In genomic region chr11:128695539-128696221, GRCh38 we compare ENCODE assay signal across 8 cellular contexts. TPM values are rescaled to one million over a fixed set of nuclear protein-coding genes. Genes with fewer than 3 reads are reported as not detected.
DNase-seq lines count a peak whose midpoint lies in the region; ATAC-seq, FAIRE-seq and TF ChIP-seq lines count a peak whose summit lies in the region.

No MANE protein-coding gene starts in this region.

- H3K27ac ChIP-seq in A549 (no peak overlapping the region), KOPT-K1 (ENCODE audit: low read depth, low read length, poor library complexity, severe bottlenecking) (peak overlapping the region; percentile 78), testis (peak overlapping the region; percentile 50 to 70)

- H3K4me3 ChIP-seq in A549 (no peak overlapping the region), testis (peak overlapping the region; percentile 54 to 65)

- WGBS in A549 (ENCODE audit: missing lambda C conversion rate) = 56% methylated on average over 6 of the region's 6 CpGs
- WGBS in testis, 2 donors = 45 to 65% methylated on average over 6 of the region's 6 CpGs

- DNase-seq in A549 (ENCODE audit: low read depth in 1 of 2, low spot score in 1 of 2) (no peak), GM19238 (ENCODE audit: insufficient read length, low spot score) (peak; percentile 23), amniotic epithelial cell (ENCODE audit: low read depth) (peak; percentile 47), left kidney (ENCODE audit: low read depth, low spot score) (peak; percentile 9), testis (peak; percentile 56), SK-N-DZ (ENCODE audit: low spot score) (no peak)

- no peak for FAIRE-seq in A549 (lab: Jason Lieb, UNC)

- POLR2A ChIA-PET in A549 (lab: Yijun Ruan, JAX) = no interaction called here

- H3K4me1 ChIP-seq in A549 (peaks cover 2% of the 10 kb centered on the region; the same call in 1 of the 3 replicates), testis (peaks cover 21% of the 10 kb centered on the region)

- TF ChIP-seq POLR2A in A549 (IDR thresholded peaks at IDR 0.05; ENCODE audit: low read length) = no peak
- no peak for TF ChIP-seq POLR2A in testis (IDR thresholded peaks at IDR 0.05)

- no peak for TF ChIP-seq CTCF in A549 (IDR thresholded peaks at IDR 0.05)
- no peak for TF ChIP-seq CTCF in testis (IDR thresholded peaks at IDR 0.05)

- H3K36me3 ChIP-seq in KOPT-K1 (ENCODE audit: insufficient read depth, low read length) (peaks cover 6% of the 10 kb centered on the region; the same call in 1 of the 2 replicates), testis (ENCODE audit: low read depth, missing control alignments) (no peaks in the 10 kb centered on the region)

- no peak overlapping the region for H3K4me2 ChIP-seq in A549

- no peak for ATAC-seq in A549
- ATAC-seq in HG03354 (IDR thresholded peaks at IDR 0.05; ENCODE audit: poor library complexity, severe bottlenecking, unreplicated experiment) = no peak

- no peak for TF ChIP-seq RAD21 in A549 (conservative IDR thresholded peaks at IDR 0.05 in 1 of 2, IDR thresholded peaks at IDR 0.05 in 1 of 2)

- CTCF ChIA-PET in A549 (lab: Yijun Ruan, JAX) = interaction anchor here (0.6 kb wide), 1 partner anchor 82 kb away, joined by 3 read pairs; no protein-coding TSS in a partner anchor

- TF ChIP-seq EP300 in A549 (IDR thresholded peaks at IDR 0.05) = no peak

- intact Hi-C loops in testis (cut with DNase I; ENCODE audit: low total_unique reads) = no loop called here

- H3K27me3 ChIP-seq in testis = no peaks in the 10 kb centered on the region

- H3K9me3 ChIP-seq in A549 (no peaks in the 10 kb centered on the region), KOPT-K1 (ENCODE audit: insufficient read depth, low read length, poor library complexity, severe bottlenecking) (no peaks in the 10 kb centered on the region), testis (no peaks in the 10 kb centered on the region)

TF ChIP-seq in A549, 52 proteins besides CTCF, POLR2A, EP300 and RAD21:
- TF ChIP-seq ELK1 (IDR thresholded peaks at IDR 0.05; ENCODE audit: low read depth, low read length) (no peak), MAFK (IDR thresholded peaks at IDR 0.05; ENCODE audit: partially characterized antibody) (peak; percentile 79)

RNA-seq across cellular contexts. Expression of gene FLI1, which starts 1.8 kb away (rescaled TPM):
- polyA plus RNA-seq in A549 (2011; rRNA removed) (0.11 TPM in 1 of 2 replicates, not detected in the other), A549 (2017; fragmentation: RNase III; extraction: RNeasy Plus Mini Kit Qiagen cat#74134 plus additional on column Dnase treatment) (0.07 to 0.25 TPM (median 0.12 TPM) in 3 replicates), testis (ENCODE audit: insufficient read depth, low read depth, low replicate concordance) (8.7 TPM)
- polyA plus RNA-seq in A549 (2012; cell fraction: cytosol; rRNA removed) = 0.01 and 0.03 TPM in 2 replicates
- not detected in 2 replicates for polyA plus RNA-seq in A549 (2012; cell fraction: nucleus; rRNA removed)
- polyA minus RNA-seq in A549 (2011; rRNA and poly(A)+ RNA removed) = 0.08 and 0.10 TPM in 2 replicates
- 10 to 100 TPM; 13.3 to 16.7 TPM for total RNA-seq in testis
- not detected in 2 replicates for polyA plus RNA-seq in SK-N-DZ (2014; cell fraction: cytosol; rRNA removed)
- polyA plus RNA-seq in SK-N-DZ (2014; cell fraction: nucleus; rRNA removed) = not detected in 2 replicates

Comparison
In these comparisons a context has a peak if more than half of its experiments do, and no peak if none do; other contexts are left out.
1. DNase-seq: peak in GM19238 (single experiment), amniotic epithelial cell (single experiment), left kidney (single experiment) and testis (single experiment); none in A549 (0 of 2) and SK-N-DZ (single experiment).
2. H3K27ac ChIP-seq: peak in KOPT-K1 (single experiment) and testis (2 of 2); none in A549 (0 of 2).